1 cellular context compared by ENCODE assay signal in the genomic region with DNA sequence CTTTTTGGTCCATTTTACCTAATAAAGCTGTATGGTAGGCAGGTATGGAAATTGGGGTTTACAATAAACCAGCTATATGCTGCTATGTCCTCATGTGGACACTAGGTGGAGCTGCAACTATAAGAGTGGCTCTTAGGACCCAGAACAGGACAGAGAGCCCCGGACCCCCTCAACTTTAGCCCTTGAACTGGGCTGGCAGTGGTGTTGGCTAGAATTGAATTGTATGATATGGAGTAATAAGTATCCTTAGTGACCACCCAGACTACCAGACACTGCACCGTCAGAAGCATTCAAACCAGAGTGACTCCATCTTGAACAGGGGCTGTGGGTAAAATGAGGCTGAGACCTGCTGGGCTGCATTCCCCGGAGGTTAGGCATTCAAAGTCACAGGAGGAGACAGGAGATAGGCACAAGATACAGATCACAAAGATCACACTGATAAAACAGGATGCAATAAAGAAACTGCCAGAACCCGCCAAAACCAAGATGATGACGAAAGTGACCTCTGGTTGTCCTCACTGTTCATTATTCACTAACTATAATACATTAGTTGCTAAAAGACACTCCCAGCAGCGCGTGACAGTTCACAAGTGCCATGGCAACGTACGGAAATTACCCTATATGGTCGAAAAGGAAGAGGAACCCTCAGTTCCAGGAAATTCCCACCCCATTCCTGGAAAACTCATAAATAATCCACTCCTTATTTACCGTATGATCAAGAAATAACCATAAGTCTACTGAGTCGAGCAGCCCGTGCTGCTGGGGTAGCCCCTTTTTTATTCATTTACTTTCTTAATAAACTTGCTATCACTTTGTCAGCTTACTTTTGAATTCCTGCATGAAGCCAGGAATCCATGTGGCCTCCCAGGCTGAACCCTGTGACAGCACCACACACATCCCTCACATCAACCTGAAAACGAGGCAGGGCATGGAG.
TF ChIP-seq lines count a peak whose summit lies in the region.

No MANE protein-coding gene starts in this region.

TF ChIP-seq in K562, 482 proteins besides CTCF, POLR2A, EP300 and RAD21 (continued from another document and continues in another):
- TF ChIP-seq, protein P1, sequence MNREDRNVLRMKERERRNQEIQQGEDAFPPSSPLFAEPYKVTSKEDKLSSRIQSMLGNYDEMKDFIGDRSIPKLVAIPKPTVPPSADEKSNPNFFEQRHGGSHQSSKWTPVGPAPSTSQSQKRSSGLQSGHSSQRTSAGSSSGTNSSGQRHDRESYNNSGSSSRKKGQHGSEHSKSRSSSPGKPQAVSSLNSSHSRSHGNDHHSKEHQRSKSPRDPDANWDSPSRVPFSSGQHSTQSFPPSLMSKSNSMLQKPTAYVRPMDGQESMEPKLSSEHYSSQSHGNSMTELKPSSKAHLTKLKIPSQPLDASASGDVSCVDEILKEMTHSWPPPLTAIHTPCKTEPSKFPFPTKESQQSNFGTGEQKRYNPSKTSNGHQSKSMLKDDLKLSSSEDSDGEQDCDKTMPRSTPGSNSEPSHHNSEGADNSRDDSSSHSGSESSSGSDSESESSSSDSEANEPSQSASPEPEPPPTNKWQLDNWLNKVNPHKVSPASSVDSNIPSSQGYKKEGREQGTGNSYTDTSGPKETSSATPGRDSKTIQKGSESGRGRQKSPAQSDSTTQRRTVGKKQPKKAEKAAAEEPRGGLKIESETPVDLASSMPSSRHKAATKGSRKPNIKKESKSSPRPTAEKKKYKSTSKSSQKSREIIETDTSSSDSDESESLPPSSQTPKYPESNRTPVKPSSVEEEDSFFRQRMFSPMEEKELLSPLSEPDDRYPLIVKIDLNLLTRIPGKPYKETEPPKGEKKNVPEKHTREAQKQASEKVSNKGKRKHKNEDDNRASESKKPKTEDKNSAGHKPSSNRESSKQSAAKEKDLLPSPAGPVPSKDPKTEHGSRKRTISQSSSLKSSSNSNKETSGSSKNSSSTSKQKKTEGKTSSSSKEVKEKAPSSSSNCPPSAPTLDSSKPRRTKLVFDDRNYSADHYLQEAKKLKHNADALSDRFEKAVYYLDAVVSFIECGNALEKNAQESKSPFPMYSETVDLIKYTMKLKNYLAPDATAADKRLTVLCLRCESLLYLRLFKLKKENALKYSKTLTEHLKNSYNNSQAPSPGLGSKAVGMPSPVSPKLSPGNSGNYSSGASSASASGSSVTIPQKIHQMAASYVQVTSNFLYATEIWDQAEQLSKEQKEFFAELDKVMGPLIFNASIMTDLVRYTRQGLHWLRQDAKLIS (CRISPR knock-in tag; IDR thresholded peaks at IDR 0.05): peak; percentile 33; the same call in 1 of the 2 replicates
- TF ChIP-seq SRSF3 (IDR thresholded peaks at IDR 0.05; ENCODE audit: insufficient read depth, low read length) (no peak), ZNF830 (CRISPR knock-in tag; IDR thresholded peaks at IDR 0.05) (peak; percentile 100), TAF15 (IDR thresholded peaks at IDR 0.05; ENCODE audit: low read depth, low read length) (no peak), ZNF184 (CRISPR knock-in tag; IDR thresholded peaks at IDR 0.05) (no peak), ZNF253 (CRISPR knock-in tag; conservative IDR thresholded peaks at IDR 0.05) (peak; percentile 93), RBFOX2 (IDR thresholded peaks at IDR 0.05; ENCODE audit: low read depth, low read length) (peak; percentile 70), ZC3H4 (CRISPR knock-in tag; IDR thresholded peaks at IDR 0.05; ENCODE audit: borderline replicate concordance) (no peak), RBM34 (IDR thresholded peaks at IDR 0.05; ENCODE audit: borderline replicate concordance, insufficient read depth, low read length) (no peak), NFRKB (IDR thresholded peaks at IDR 0.05; ENCODE audit: low read depth) (peak; percentile 89), KDM2B (CRISPR knock-in tag; IDR thresholded peaks at IDR 0.05) (peak; percentile 99), ZNF224 (CRISPR knock-in tag; IDR thresholded peaks at IDR 0.05) (no peak), ZFPM2 (CRISPR knock-in tag; IDR thresholded peaks at IDR 0.05) (peak; percentile 99), SNIP1 (IDR thresholded peaks at IDR 0.05; ENCODE audit: low read depth) (peak; percentile 48; the same call in 1 of the 2 replicates), NFE2 (IDR thresholded peaks at IDR 0.05; ENCODE audit: low read depth) (no peak), ZNF384 (IDR thresholded peaks at IDR 0.05; ENCODE audit: low read depth, low read length) (peak; percentile 87), SMAD3 (CRISPR knock-in tag; conservative IDR thresholded peaks at IDR 0.05) (peak; percentile 100), ZC3H11A (IDR thresholded peaks at IDR 0.05; ENCODE audit: low read depth, low read length) (no peak), SRSF7 (optimal IDR thresholded peaks at IDR 0.05; ENCODE audit: low read depth, low read length) (no peak), HIVEP1 (CRISPR knock-in tag; IDR thresholded peaks at IDR 0.05) (peak; percentile 100), SIX5 (IDR thresholded peaks at IDR 0.05; ENCODE audit: borderline replicate concordance in 1 of 2, insufficient read depth in 1 of 2, low read depth in 1 of 2, low read length in 2 of 2) (no peak), ZNF124 (CRISPR knock-in tag; IDR thresholded peaks at IDR 0.05) (no peak), CXXC5 (CRISPR knock-in tag; IDR thresholded peaks at IDR 0.05) (peak; percentile 100), SREBF2 (CRISPR knock-in tag; IDR thresholded peaks at IDR 0.05) (no peak), SRSF1 (IDR thresholded peaks at IDR 0.05; ENCODE audit: low read depth, low read length) (no peak)
- TF ChIP-seq, protein P2, sequence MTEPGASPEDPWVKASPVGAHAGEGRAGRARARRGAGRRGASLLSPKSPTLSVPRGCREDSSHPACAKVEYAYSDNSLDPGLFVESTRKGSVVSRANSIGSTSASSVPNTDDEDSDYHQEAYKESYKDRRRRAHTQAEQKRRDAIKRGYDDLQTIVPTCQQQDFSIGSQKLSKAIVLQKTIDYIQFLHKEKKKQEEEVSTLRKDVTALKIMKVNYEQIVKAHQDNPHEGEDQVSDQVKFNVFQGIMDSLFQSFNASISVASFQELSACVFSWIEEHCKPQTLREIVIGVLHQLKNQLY (CRISPR knock-in tag; conservative IDR thresholded peaks at IDR 0.05): peak; percentile 28 to 97; a peak in 2 of 4 replicates
- TF ChIP-seq, protein P3, sequence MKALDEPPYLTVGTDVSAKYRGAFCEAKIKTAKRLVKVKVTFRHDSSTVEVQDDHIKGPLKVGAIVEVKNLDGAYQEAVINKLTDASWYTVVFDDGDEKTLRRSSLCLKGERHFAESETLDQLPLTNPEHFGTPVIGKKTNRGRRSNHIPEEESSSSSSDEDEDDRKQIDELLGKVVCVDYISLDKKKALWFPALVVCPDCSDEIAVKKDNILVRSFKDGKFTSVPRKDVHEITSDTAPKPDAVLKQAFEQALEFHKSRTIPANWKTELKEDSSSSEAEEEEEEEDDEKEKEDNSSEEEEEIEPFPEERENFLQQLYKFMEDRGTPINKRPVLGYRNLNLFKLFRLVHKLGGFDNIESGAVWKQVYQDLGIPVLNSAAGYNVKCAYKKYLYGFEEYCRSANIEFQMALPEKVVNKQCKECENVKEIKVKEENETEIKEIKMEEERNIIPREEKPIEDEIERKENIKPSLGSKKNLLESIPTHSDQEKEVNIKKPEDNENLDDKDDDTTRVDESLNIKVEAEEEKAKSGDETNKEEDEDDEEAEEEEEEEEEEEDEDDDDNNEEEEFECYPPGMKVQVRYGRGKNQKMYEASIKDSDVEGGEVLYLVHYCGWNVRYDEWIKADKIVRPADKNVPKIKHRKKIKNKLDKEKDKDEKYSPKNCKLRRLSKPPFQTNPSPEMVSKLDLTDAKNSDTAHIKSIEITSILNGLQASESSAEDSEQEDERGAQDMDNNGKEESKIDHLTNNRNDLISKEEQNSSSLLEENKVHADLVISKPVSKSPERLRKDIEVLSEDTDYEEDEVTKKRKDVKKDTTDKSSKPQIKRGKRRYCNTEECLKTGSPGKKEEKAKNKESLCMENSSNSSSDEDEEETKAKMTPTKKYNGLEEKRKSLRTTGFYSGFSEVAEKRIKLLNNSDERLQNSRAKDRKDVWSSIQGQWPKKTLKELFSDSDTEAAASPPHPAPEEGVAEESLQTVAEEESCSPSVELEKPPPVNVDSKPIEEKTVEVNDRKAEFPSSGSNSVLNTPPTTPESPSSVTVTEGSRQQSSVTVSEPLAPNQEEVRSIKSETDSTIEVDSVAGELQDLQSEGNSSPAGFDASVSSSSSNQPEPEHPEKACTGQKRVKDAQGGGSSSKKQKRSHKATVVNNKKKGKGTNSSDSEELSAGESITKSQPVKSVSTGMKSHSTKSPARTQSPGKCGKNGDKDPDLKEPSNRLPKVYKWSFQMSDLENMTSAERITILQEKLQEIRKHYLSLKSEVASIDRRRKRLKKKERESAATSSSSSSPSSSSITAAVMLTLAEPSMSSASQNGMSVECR (CRISPR knock-in tag; IDR thresholded peaks at IDR 0.05): no peak
- TF ChIP-seq, protein P4, sequence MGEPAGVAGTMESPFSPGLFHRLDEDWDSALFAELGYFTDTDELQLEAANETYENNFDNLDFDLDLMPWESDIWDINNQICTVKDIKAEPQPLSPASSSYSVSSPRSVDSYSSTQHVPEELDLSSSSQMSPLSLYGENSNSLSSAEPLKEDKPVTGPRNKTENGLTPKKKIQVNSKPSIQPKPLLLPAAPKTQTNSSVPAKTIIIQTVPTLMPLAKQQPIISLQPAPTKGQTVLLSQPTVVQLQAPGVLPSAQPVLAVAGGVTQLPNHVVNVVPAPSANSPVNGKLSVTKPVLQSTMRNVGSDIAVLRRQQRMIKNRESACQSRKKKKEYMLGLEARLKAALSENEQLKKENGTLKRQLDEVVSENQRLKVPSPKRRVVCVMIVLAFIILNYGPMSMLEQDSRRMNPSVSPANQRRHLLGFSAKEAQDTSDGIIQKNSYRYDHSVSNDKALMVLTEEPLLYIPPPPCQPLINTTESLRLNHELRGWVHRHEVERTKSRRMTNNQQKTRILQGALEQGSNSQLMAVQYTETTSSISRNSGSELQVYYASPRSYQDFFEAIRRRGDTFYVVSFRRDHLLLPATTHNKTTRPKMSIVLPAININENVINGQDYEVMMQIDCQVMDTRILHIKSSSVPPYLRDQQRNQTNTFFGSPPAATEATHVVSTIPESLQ (CRISPR knock-in tag; IDR thresholded peaks at IDR 0.05): peak; percentile 39; the same call in 1 of the 2 replicates
- TF ChIP-seq, protein P5, sequence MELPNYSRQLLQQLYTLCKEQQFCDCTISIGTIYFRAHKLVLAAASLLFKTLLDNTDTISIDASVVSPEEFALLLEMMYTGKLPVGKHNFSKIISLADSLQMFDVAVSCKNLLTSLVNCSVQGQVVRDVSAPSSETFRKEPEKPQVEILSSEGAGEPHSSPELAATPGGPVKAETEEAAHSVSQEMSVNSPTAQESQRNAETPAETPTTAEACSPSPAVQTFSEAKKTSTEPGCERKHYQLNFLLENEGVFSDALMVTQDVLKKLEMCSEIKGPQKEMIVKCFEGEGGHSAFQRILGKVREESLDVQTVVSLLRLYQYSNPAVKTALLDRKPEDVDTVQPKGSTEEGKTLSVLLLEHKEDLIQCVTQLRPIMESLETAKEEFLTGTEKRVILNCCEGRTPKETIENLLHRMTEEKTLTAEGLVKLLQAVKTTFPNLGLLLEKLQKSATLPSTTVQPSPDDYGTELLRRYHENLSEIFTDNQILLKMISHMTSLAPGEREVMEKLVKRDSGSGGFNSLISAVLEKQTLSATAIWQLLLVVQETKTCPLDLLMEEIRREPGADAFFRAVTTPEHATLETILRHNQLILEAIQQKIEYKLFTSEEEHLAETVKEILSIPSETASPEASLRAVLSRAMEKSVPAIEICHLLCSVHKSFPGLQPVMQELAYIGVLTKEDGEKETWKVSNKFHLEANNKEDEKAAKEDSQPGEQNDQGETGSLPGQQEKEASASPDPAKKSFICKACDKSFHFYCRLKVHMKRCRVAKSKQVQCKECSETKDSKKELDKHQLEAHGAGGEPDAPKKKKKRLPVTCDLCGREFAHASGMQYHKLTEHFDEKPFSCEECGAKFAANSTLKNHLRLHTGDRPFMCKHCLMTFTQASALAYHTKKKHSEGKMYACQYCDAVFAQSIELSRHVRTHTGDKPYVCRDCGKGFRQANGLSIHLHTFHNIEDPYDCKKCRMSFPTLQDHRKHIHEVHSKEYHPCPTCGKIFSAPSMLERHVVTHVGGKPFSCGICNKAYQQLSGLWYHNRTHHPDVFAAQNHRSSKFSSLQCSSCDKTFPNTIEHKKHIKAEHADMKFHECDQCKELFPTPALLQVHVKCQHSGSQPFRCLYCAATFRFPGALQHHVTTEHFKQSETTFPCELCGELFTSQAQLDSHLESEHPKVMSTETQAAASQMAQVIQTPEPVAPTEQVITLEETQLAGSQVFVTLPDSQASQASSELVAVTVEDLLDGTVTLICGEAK (IDR thresholded peaks at IDR 0.05): no peak
- TF ChIP-seq, protein P5 (CRISPR knock-in tag; IDR thresholded peaks at IDR 0.05): no peak
- TF ChIP-seq, protein P6, sequence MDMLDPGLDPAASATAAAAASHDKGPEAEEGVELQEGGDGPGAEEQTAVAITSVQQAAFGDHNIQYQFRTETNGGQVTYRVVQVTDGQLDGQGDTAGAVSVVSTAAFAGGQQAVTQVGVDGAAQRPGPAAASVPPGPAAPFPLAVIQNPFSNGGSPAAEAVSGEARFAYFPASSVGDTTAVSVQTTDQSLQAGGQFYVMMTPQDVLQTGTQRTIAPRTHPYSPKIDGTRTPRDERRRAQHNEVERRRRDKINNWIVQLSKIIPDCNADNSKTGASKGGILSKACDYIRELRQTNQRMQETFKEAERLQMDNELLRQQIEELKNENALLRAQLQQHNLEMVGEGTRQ (CRISPR knock-in tag; IDR thresholded peaks at IDR 0.05): peak; percentile 68
